ENCODE assay signal across 8 cellular contexts in the genomic region with DNA sequence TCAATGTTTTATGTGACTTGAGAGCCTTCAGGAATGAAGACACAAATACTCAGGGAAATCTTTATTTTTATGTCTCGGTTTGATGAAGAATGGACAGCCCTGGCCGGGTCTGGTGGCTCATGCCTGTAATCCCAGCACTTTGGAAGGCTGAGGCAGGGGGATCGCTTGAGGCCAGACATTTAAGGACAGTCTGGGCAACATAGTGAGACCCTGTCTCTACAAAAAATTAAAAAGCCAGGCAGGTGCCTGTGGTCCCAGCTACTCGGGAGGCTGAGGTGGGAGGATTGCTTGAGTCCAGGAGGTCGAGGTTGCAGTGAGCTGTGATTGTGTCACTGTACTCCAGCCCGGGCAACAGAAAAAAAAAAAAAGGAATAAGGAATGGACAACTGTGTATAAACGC. TPM values are rescaled to one million over a fixed set of nuclear protein-coding genes. Genes with fewer than 3 reads are reported as not detected.
DNase-seq lines count a peak whose midpoint lies in the region; ATAC-seq and TF ChIP-seq lines count a peak whose summit lies in the region.
"Not testable (repeated sequence)": the region's sequence is repeated elsewhere in the genome, so short reads cannot be mapped to it uniquely, and the experiment has no call there.

No MANE protein-coding gene starts in this region.

- H3K27ac Mint-ChIP-seq in T-cell (peak overlapping the region; percentile 92 to 93), nephron (peak overlapping the region; percentile 91 to 100 (median 99))
- H3K27ac Mint-ChIP-seq in activated naive CD8-positive, alpha-beta T cell = peak overlapping the region; percentile 87
- H3K27ac Mint-ChIP-seq in stimulated activated memory B cell treated with anti-CD40 and anti-IgM and Interleukin-4, amounts not matched to agents 10 μg/mL and 1 μg/mL and 100 μg/mL, for 72 hours = peak overlapping the region; percentile 88

- H3K4me1 Mint-ChIP-seq in T-cell (peaks cover 35 to 53% (median 39%) of the 10 kb centered on the region in 3 donors), nephron (peaks cover 39% of the 10 kb centered on the region)
- H3K4me1 Mint-ChIP-seq in activated naive CD8-positive, alpha-beta T cell (ENCODE audit: low read depth) = peaks cover 42% of the 10 kb centered on the region
- peaks cover 36% of the 10 kb centered on the region for H3K4me1 Mint-ChIP-seq in stimulated activated memory B cell treated with anti-CD40 and anti-IgM and Interleukin-4, amounts not matched to agents 10 μg/mL and 1 μg/mL and 100 μg/mL, for 72 hours

- H3K27me3 Mint-ChIP-seq in T-cell; activated naive CD8-positive, alpha-beta T cell; nephron (ENCODE audit: low read depth); stimulated activated memory B cell treated with anti-CD40 and anti-IgM and Interleukin-4, amounts not matched to agents 10 μg/mL and 1 μg/mL and 100 μg/mL, for 72 hours: not testable (repeated sequence)

- not testable (repeated sequence) for ATAC-seq in T-cell (replicated peaks in 1 of 4); stimulated activated memory B cell treated with anti-CD40 and anti-IgM and Interleukin-4, amounts not matched to agents 10 μg/mL and 1 μg/mL and 100 μg/mL, for 72 hours

- H3K36me3 ChIP-seq in HUES6 (ENCODE audit: control insufficient read depth, insufficient read depth, low read length) (peaks cover 19% of the 10 kb centered on the region), duodenal mucosa (ENCODE audit: control insufficient read depth in 1 of 2, insufficient read depth in 2 of 2, low read length in 2 of 2) (peaks cover 12 to 18% of the 10 kb centered on the region in 2 donors)
- not testable (repeated sequence) for H3K36me3 ChIP-seq in iPS-18a (ENCODE audit: control insufficient read depth, low read depth, low read length)

- CTCF ChIA-PET in T-cell (lab: Charles Lee) = interaction anchor here in 1 of 2 donors (0.8 kb wide), 1 partner anchor 19 kb away, joined by 3 read pairs; a partner anchor contains a TSS

- not testable (repeated sequence) for H3K27ac ChIP-seq in HUES6 (ENCODE audit: low read depth, low read length); duodenal mucosa (ENCODE audit: low read depth, low read length); iPS-18a (ENCODE audit: low read length)

- H3K36me3 Mint-ChIP-seq in T-cell; activated naive CD8-positive, alpha-beta T cell; nephron (ENCODE audit: low read depth); stimulated activated memory B cell treated with anti-CD40 and anti-IgM and Interleukin-4, amounts not matched to agents 10 μg/mL and 1 μg/mL and 100 μg/mL, for 72 hours: not testable (repeated sequence)

- H3K27me3 ChIP-seq in HUES6 (ENCODE audit: control insufficient read depth, insufficient read depth, low read length); duodenal mucosa (ENCODE audit: control insufficient read depth in 1 of 2, insufficient read depth in 2 of 2, low read length in 2 of 2): not testable (repeated sequence)
- peaks cover 19% of the 10 kb centered on the region for H3K27me3 ChIP-seq in iPS-18a (ENCODE audit: control insufficient read depth, insufficient read depth, low read length)

- TF ChIP-seq CTCF in AG10803 (conservative IDR thresholded peaks at IDR 0.05; ENCODE audit: low read length); nephron (IDR thresholded peaks at IDR 0.05; ENCODE audit: unreplicated experiment in 3 of 3): not testable (repeated sequence)

- H3K4me1 ChIP-seq in HUES6 (ENCODE audit: control insufficient read depth, insufficient read depth, low read length) = peaks cover 36% of the 10 kb centered on the region
- H3K4me1 ChIP-seq in duodenal mucosa (ENCODE audit: control insufficient read depth in 1 of 2, insufficient read depth in 2 of 2, low read length in 2 of 2) = peaks cover 33% of the 10 kb centered on the region in 2 donors
- H3K4me1 ChIP-seq in iPS-18a (ENCODE audit: control insufficient read depth, low read depth, low read length) = not testable (repeated sequence)

- not testable (repeated sequence) for H3K9me3 Mint-ChIP-seq in T-cell; activated naive CD8-positive, alpha-beta T cell (ENCODE audit: low read depth); nephron; stimulated activated memory B cell treated with anti-CD40 and anti-IgM and Interleukin-4, amounts not matched to agents 10 μg/mL and 1 μg/mL and 100 μg/mL, for 72 hours

- H3K9ac ChIP-seq in HUES6 (ENCODE audit: low read length); iPS-18a (ENCODE audit: low read length): not testable (repeated sequence)
- H3K9ac ChIP-seq in duodenal mucosa (ENCODE audit: low read depth in 1 of 2, low read length in 2 of 2) = peak overlapping the region; percentile 84 to 85

- H3K4me3 Mint-ChIP-seq in T-cell = peak overlapping the region; percentile 84 to 92 (median 92)
- peak overlapping the region; percentile 89 for H3K4me3 Mint-ChIP-seq in activated naive CD8-positive, alpha-beta T cell
- peak overlapping the region; percentile 90 to 97 (median 90) for H3K4me3 Mint-ChIP-seq in nephron
- H3K4me3 Mint-ChIP-seq in stimulated activated memory B cell treated with anti-CD40 and anti-IgM and Interleukin-4, amounts not matched to agents 10 μg/mL and 1 μg/mL and 100 μg/mL, for 72 hours = peak overlapping the region; percentile 86

- not testable (repeated sequence) for H3K9me3 ChIP-seq in HUES6 (ENCODE audit: control insufficient read depth, insufficient read depth, low read depth, low read length); duodenal mucosa (ENCODE audit: control insufficient read depth in 1 of 2, low read length in 2 of 2); iPS-18a (ENCODE audit: control insufficient read depth, low read depth, low read length)

- POLR2A ChIA-PET in T-cell (lab: Charles Lee) = not testable (repeated sequence)

- H3K4me3 ChIP-seq in AG10803 (ENCODE audit: low read length) (peak overlapping the region; percentile 68), HUES6 (ENCODE audit: low read depth, low read length) (peak overlapping the region; percentile 54; the same call in 1 of the 2 replicates), duodenal mucosa (ENCODE audit: low read depth in 1 of 2, low read length in 2 of 2) (peak overlapping the region; percentile 75 to 79), iPS-18a (ENCODE audit: low read length) (peak overlapping the region; percentile 66)

- not testable (repeated sequence) for DNase-seq in AG10803 (ENCODE audit: low read depth); T-cell

RNA-seq across cellular contexts. Expression of a gene that starts 0.9 kb away (rescaled TPM):
- 10 to 100 TPM in 3 of 5 donors, 1 to 10 TPM in 2; 6.9 to 14.3 (median 11.6) TPM for total RNA-seq in T-cell

RNA-seq across cellular contexts. Expression of a gene that starts 2.5 kb away (rescaled TPM):
- total RNA-seq in T-cell = 1 to 10 TPM in 3 of 5 donors, under 1 TPM in 2; 0.83 to 2.0 (median 1.5) TPM

RNA-seq across cellular contexts. Expression of a gene that starts 8.0 kb away (rescaled TPM):
- 100 to 1,000 TPM; 101 to 176 (median 114) TPM for total RNA-seq in T-cell

RNA-seq across cellular contexts. Expression of a gene that starts 19.1 kb away (rescaled TPM):
- 10 to 100 TPM; 36.6 to 52.3 (median 39.6) TPM for total RNA-seq in T-cell

RNA-seq across cellular contexts. Expression of a gene that starts 59.1 kb away (rescaled TPM):
- total RNA-seq in T-cell = 1 to 10 TPM; 4.5 to 9.8 (median 8.6) TPM
